In genomic region chr3:141789281-141789680, GRCh38 we compare ENCODE assay signal across 21 cellular contexts. TPM values are rescaled to one million over a fixed set of nuclear protein-coding genes. Genes with fewer than 3 reads are reported as not detected.
DNase-seq lines count a peak whose midpoint lies in the region; ATAC-seq and TF ChIP-seq lines count a peak whose summit lies in the region.
"Had no signal": no experiment of that assay in that cellular context is flagged by ENCODE, and none has a peak within 500 bp of the region (broad histone marks: within the 10 kb centered on the region; RNA-seq: fewer than 3 reads in every experiment).

No MANE protein-coding gene starts in this region.

- no peaks in the 10 kb centered on the region for H3K27me3 ChIP-seq in BE2C
- H3K27me3 ChIP-seq in HCT116 (ENCODE audit: insufficient read depth, low read length), result no peaks in the 10 kb centered on the region
- no peaks in the 10 kb centered on the region for H3K27me3 ChIP-seq in Panc1 (ENCODE audit: control insufficient read depth, insufficient read depth, low read length)
- H3K27me3 ChIP-seq in foreskin keratinocyte, result no peaks in the 10 kb centered on the region
- no peaks in the 10 kb centered on the region for H3K27me3 ChIP-seq in stomach
- H3K27me3 ChIP-seq: body of pancreas, gastrocnemius medialis, pancreas had no signal

- no peaks in the 10 kb centered on the region for H3K27me3 Mint-ChIP-seq in activated CD4-positive, alpha-beta memory T cell treated with anti-CD3 and anti-CD28 coated beads, Interleukin-2, amount 10 ng/mL, durations not matched to agents 7 days and 5 days
- H3K27me3 Mint-ChIP-seq: activated T-cell treated with anti-CD3 and anti-CD28 coated beads, Interleukin-2, amount 50 U/mL, for 24 hours; B cell had no signal

- BruUV-seq in HCT116 (replicated peaks; lab: Mats Ljungman, UMichigan), result no TSS peak
- no TSS peak for BruUV-seq in Panc1 (replicated peaks; lab: Mats Ljungman, UMichigan)

- no peak overlapping the region for H3K27ac Mint-ChIP-seq in activated CD4-positive, alpha-beta memory T cell treated with anti-CD3 and anti-CD28 coated beads, Interleukin-2, amount 10 ng/mL, durations not matched to agents 7 days and 5 days
- H3K27ac Mint-ChIP-seq: activated naive CD4-positive, alpha-beta T cell treated with anti-CD3 and anti-CD28 coated beads, Interleukin-2, amount 50 U/mL, for 72 hours; activated T-cell treated with anti-CD3 and anti-CD28 coated beads, Interleukin-2, amount 50 U/mL, for 24 hours; B cell had no signal

- no peak for TF ChIP-seq RAD21 in HCT116 (IDR thresholded peaks at IDR 0.05; ENCODE audit: low read depth)

- peak; percentile 89 for ATAC-seq in HCT116
- peak; percentile 55; the same call in 1 of the 2 replicates for ATAC-seq in Panc1
- peak; percentile 35 for ATAC-seq in foreskin keratinocyte
- no peak for ATAC-seq in GM19467 (IDR thresholded peaks at IDR 0.05; ENCODE audit: unreplicated experiment)
- ATAC-seq: body of pancreas, gastrocnemius medialis, left ventricle myocardium superior, pancreas had no signal

- no peak overlapping the region for H2AFZ ChIP-seq in HCT116 (ENCODE audit: low read depth, low read length, poor library complexity, severe bottlenecking)
- H2AFZ ChIP-seq: PC-9 had no signal

- RAD21 ChIA-PET in HCT116 (lab: Charles Lee; ENCODE audit: low non-redundant PET in 1 of 2, low total read pairs in 2 of 2, uncharacterized antibody in 2 of 2, unreplicated experiment in 2 of 2), result no interaction called here

- H3K27ac ChIP-seq in HCT116 (ENCODE audit: low read depth, low read length), result no peak overlapping the region
- H3K27ac ChIP-seq in Panc1 (ENCODE audit: low read length), result no peak overlapping the region
- no peak overlapping the region for H3K27ac ChIP-seq in foreskin keratinocyte
- H3K27ac ChIP-seq in stomach, result no peak overlapping the region
- H3K27ac ChIP-seq: body of pancreas, gastrocnemius medialis, pancreas, PC-9, SK-N-MC had no signal

- no peaks in the 10 kb centered on the region for H4K20me1 ChIP-seq in HCT116 (ENCODE audit: insufficient read depth)

- H3K9ac ChIP-seq in HCT116 (ENCODE audit: low read length), result no peak overlapping the region

- peaks cover 2% of the 10 kb centered on the region for H3K4me1 Mint-ChIP-seq in activated CD4-positive, alpha-beta memory T cell treated with anti-CD3 and anti-CD28 coated beads, Interleukin-2, amount 10 ng/mL, durations not matched to agents 7 days and 5 days

- H3K79me2 ChIP-seq in HCT116 (ENCODE audit: insufficient read depth, low read length), result no peaks in the 10 kb centered on the region

- in situ Hi-C loops in Panc1 (cut with HindIII; ENCODE audit: low pct_unique_long_range_greater_than_20kb, low sequenced_read_pairs), result no loop called here

- no peaks in the 10 kb centered on the region for H3K9me2 ChIP-seq in HCT116 (ENCODE audit: insufficient read depth)

- TF ChIP-seq CTCF in BE2C (IDR thresholded peaks at IDR 0.05; ENCODE audit: low read depth, low read length), result no peak
- no peak for TF ChIP-seq CTCF in HCT116 (IDR thresholded peaks at IDR 0.05 in 2 of 3, conservative IDR thresholded peaks at IDR 0.05 in 1 of 3; ENCODE audit: borderline replicate concordance in 1 of 3, insufficient read depth in 1 of 3, low read depth in 2 of 3, low read length in 2 of 3)
- TF ChIP-seq CTCF in Panc1 (IDR thresholded peaks at IDR 0.05), result no peak
- peak; percentile 17 for TF ChIP-seq CTCF in foreskin keratinocyte (conservative IDR thresholded peaks at IDR 0.05)
- no peak for TF ChIP-seq CTCF in stomach (IDR thresholded peaks at IDR 0.05)

- intact Hi-C loops in HCT116 (cut with micrococcal nuclease), result no loop called here
- intact Hi-C loops in Panc1 (cut with micrococcal nuclease; ENCODE audit: unreplicated experiment), result no loop called here
- intact Hi-C loops in stomach (cut with DNase I; ENCODE audit: low total_unique reads), result no loop called here

- TF ChIP-seq POLR2A in HCT116 (IDR thresholded peaks at IDR 0.05; ENCODE audit: borderline replicate concordance, extremely low read depth, insufficient read depth, insufficient read length), result no peak
- no peak for TF ChIP-seq POLR2A in stomach (IDR thresholded peaks at IDR 0.05)

- H3K4me3 Mint-ChIP-seq in activated CD4-positive, alpha-beta memory T cell treated with anti-CD3 and anti-CD28 coated beads, Interleukin-2, amount 10 ng/mL, durations not matched to agents 7 days and 5 days, result no peak overlapping the region
- H3K4me3 Mint-ChIP-seq: activated T-cell treated with anti-CD3 and anti-CD28 coated beads, Interleukin-2, amount 50 U/mL, for 24 hours; B cell had no signal

- POLR2A ChIA-PET in HCT116 (lab: Charles Lee) (no interaction called here), Panc1 (lab: Charles Lee) (no interaction called here)
- POLR2A ChIA-PET in activated CD4-positive, alpha-beta memory T cell treated with anti-CD3 and anti-CD28 coated beads, Interleukin-2, amount 10 ng/mL, durations not matched to agents 7 days and 5 days (lab: Charles Lee), result no interaction called here

- DNase-seq in BE2C (peak; percentile 19), HCT116 (ENCODE audit: low read depth, low spot score) (peak; percentile 10), Panc1 (ENCODE audit: low read depth, low spot score) (no peak), foreskin keratinocyte (no peak), NCI-H748 treated with DMSO at 0.1 percent for 48 hours (lab: John Stamatoyannopoulos, UW) (no peak), stomach (no peak)
- DNase-seq in activated CD4-positive, alpha-beta memory T cell treated with anti-CD3 and anti-CD28 coated beads, Interleukin-2, amount 10 ng/mL, durations not matched to agents 7 days and 5 days, result no peak
- DNase-seq: activated T-cell treated with anti-CD3 and anti-CD28 coated beads, Interleukin-2, amount 50 U/mL, for 24 hours; body of pancreas; gastrocnemius medialis; left ventricle myocardium superior; NCI-H2029; NCI-H510A treated with DMSO at 0.1 percent for 48 hours; pancreas; PC-9; small intestine had no signal

- CTCF ChIA-PET in HCT116 (lab: Charles Lee), result no interaction called here
- CTCF ChIA-PET in Panc1 (lab: Charles Lee), result no interaction called here
- CTCF ChIA-PET in activated CD4-positive, alpha-beta memory T cell treated with anti-CD3 and anti-CD28 coated beads, Interleukin-2, amount 10 ng/mL, durations not matched to agents 7 days and 5 days (lab: Charles Lee), result interaction anchor here (0.5 kb wide), 1 partner anchor 51 kb away, joined by 4 read pairs; the partner anchor contains the start of gene RNF7

- no peaks in the 10 kb centered on the region for H3K9me3 Mint-ChIP-seq in activated CD4-positive, alpha-beta memory T cell treated with anti-CD3 and anti-CD28 coated beads, Interleukin-2, amount 10 ng/mL, durations not matched to agents 7 days and 5 days
- H3K9me3 Mint-ChIP-seq: activated T-cell treated with anti-CD3 and anti-CD28 coated beads, Interleukin-2, amount 50 U/mL, for 24 hours had no signal

- H3K36me3 ChIP-seq in BE2C (no peaks in the 10 kb centered on the region), HCT116 (ENCODE audit: control insufficient read depth in 1 of 2, insufficient read depth in 2 of 2, low read length in 2 of 2) (no peaks in the 10 kb centered on the region), Panc1 (ENCODE audit: control insufficient read depth, insufficient read depth, low read length) (no peaks in the 10 kb centered on the region), stomach (no peaks in the 10 kb centered on the region)
- H3K36me3 ChIP-seq: gastrocnemius medialis, pancreas had no signal

- no peak overlapping the region for H3K4me2 ChIP-seq in HCT116 (ENCODE audit: low read length)
- H3K4me2 ChIP-seq: PC-9 had no signal

- no peaks in the 10 kb centered on the region for H3K9me3 ChIP-seq in BE2C
- H3K9me3 ChIP-seq in HCT116 (ENCODE audit: control insufficient read depth in 1 of 2, insufficient read depth in 1 of 2, low read depth in 1 of 2, low read length in 2 of 2), result no peaks in the 10 kb centered on the region
- H3K9me3 ChIP-seq in Panc1 (ENCODE audit: control insufficient read depth, insufficient read depth, low read depth, low read length), result no peaks in the 10 kb centered on the region
- H3K9me3 ChIP-seq in stomach, result no peaks in the 10 kb centered on the region
- H3K9me3 ChIP-seq: body of pancreas, gastrocnemius medialis, pancreas had no signal

- H3K36me3 Mint-ChIP-seq in activated CD4-positive, alpha-beta memory T cell treated with anti-CD3 and anti-CD28 coated beads, Interleukin-2, amount 10 ng/mL, durations not matched to agents 7 days and 5 days (ENCODE audit: low read depth), result no peaks in the 10 kb centered on the region

- H3K4me1 ChIP-seq in BE2C (no peaks in the 10 kb centered on the region), HCT116 (ENCODE audit: control insufficient read depth in 1 of 2, insufficient read depth in 2 of 2, low read length in 2 of 2) (no peaks in the 10 kb centered on the region), Panc1 (ENCODE audit: control insufficient read depth, insufficient read depth, low read length) (no peaks in the 10 kb centered on the region), foreskin keratinocyte (no peaks in the 10 kb centered on the region), stomach (no peaks in the 10 kb centered on the region)
- H3K4me1 ChIP-seq: body of pancreas, gastrocnemius medialis, pancreas had no signal

- no peak for TF ChIP-seq EP300 in stomach (IDR thresholded peaks at IDR 0.05)

- 85 to 91% (median 90%) methylated on average over 7 of the region's 7 CpGs for WGBS in stomach, 5 donors

- no peak overlapping the region for H3K4me3 ChIP-seq in BE2C (ENCODE audit: low read depth, low read length)
- H3K4me3 ChIP-seq in HCT116 (replicated peaks in 1 of 2; ENCODE audit: low read depth in 1 of 2, low read length in 2 of 2), result no peak overlapping the region
- H3K4me3 ChIP-seq in Panc1 (ENCODE audit: low read depth in 2 of 2, low read length in 2 of 2), result no peak overlapping the region
- no peak overlapping the region for H3K4me3 ChIP-seq in stomach
- H3K4me3 ChIP-seq: body of pancreas, gastrocnemius medialis, pancreas, PC-9, SK-N-MC had no signal

RNA-seq across cellular contexts. Expression of gene GRK7, which starts 26.1 kb away (rescaled TPM):
- polyA plus RNA-seq in BE2C (2012; ENCODE audit: insufficient read depth, insufficient read length, low read depth), result not detected
- total RNA-seq in HCT116 (2021; ENCODE audit: unreplicated experiment) (not detected), Panc1 (2021; ENCODE audit: unreplicated experiment) (0.10 TPM), foreskin keratinocyte (not detected in 2 replicates), stomach (under 1 TPM in 2 of 5 donors, not detected in 3; 0.29 to 0.37 TPM)
- polyA plus RNA-seq in HCT116 (2012), result 0.01 TPM in 1 of 2 replicates, not detected in the other
- not detected for polyA plus RNA-seq in Panc1 (2012; ENCODE audit: insufficient read length)
- polyA plus RNA-seq in foreskin keratinocyte (not detected in 2 replicates), stomach (under 1 TPM in 1 of 3 donors, not detected in 2; 0.05 TPM)
- total RNA-seq in activated CD4-positive, alpha-beta memory T cell treated with anti-CD3 and anti-CD28 coated beads, Interleukin-2, amount 10 ng/mL, durations not matched to agents 7 days and 5 days, result not detected
- total RNA-seq: activated naive CD4-positive, alpha-beta T cell treated with anti-CD3 and anti-CD28 coated beads, Interleukin-2, amount 50 U/mL, for 72 hours; B cell; body of pancreas; HT-29; left ventricle myocardium superior; pancreas; PC-9 had no signal
- polyA plus RNA-seq: small intestine had no signal

RNA-seq across cellular contexts. Expression of gene RNF7, which starts 51.2 kb away (rescaled TPM):
- 258 TPM for polyA plus RNA-seq in BE2C (2012; ENCODE audit: insufficient read depth, insufficient read length, low read depth)
- total RNA-seq in HCT116 (2021; ENCODE audit: unreplicated experiment) (82.3 TPM), Panc1 (2021; ENCODE audit: unreplicated experiment) (87.3 TPM), foreskin keratinocyte (81.6 and 86.2 TPM in 2 replicates), stomach (100 to 1,000 TPM in 1 of 5 donors, 10 to 100 TPM in 4; 40.2 to 236 (median 62.4) TPM)
- 68.1 and 74.9 TPM in 2 replicates for polyA plus RNA-seq in HCT116 (2012)
- polyA plus RNA-seq in Panc1 (2012; ENCODE audit: insufficient read length), result 80.0 TPM
- polyA plus RNA-seq in foreskin keratinocyte (117 and 123 TPM in 2 replicates), stomach (100 to 1,000 TPM; 128 to 154 (median 145) TPM)
- 10 to 100 TPM; 68.8 to 72.9 TPM for total RNA-seq in activated CD4-positive, alpha-beta memory T cell treated with anti-CD3 and anti-CD28 coated beads, Interleukin-2, amount 10 ng/mL, durations not matched to agents 7 days and 5 days

Comparison
In these comparisons a context has a peak if more than half of its experiments do, and no peak if none do; other contexts are left out.
1. DNase-seq: peak in BE2C (single experiment) and HCT116 (single experiment); none in Panc1 (single experiment), foreskin keratinocyte (0 of 2), NCI-H748 treated with DMSO at 0.1 percent for 48 hours (single experiment), stomach (single experiment) and activated CD4-positive, alpha-beta memory T cell treated with anti-CD3 and anti-CD28 coated beads, Interleukin-2, amount 10 ng/mL, durations not matched to agents 7 days and 5 days (single experiment).